Comparison of ENCODE assay signal across 23 cellular contexts in the genomic region with DNA sequence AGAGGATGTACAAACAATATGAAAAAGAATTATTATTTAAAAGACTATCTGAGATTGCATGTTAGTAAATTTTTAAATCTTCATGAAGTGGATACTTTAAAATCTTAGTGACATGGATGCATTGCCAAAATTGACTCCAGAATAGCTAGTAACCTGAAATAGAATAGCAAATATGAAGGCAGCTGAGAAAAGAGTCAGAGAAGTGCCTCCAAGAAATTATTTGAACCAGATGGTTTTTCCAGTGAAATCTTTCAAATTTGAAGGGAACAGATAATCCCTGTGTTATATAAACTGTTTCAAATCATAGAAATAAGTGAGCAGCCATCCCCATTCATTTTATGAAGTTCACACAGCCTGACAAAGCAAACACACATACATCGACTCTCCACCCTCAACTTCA. TPM values are rescaled to one million over a fixed set of nuclear protein-coding genes. Genes with fewer than 3 reads are reported as not detected.
"Had no signal": no experiment of that assay in that cellular context is flagged by ENCODE, and none has a peak within 500 bp of the region (broad histone marks: within the 10 kb centered on the region; RNA-seq: fewer than 3 reads in every experiment).

No MANE protein-coding gene starts in this region.

- H3K27ac ChIP-seq: SJSA1, SK-N-MC had no signal

- DNase-seq: IMR-90, Karpas-422, KG1, MG63, MV-4-11, NCI-H1048, NCI-H1105 treated with DMSO at 0.1 percent for 48 hours, NCI-H1417 treated with DMSO at 0.1 percent for 48 hours, NCI-H146, NCI-H1694 treated with DMSO at 0.1 percent for 48 hours, NCI-H1930, NCI-H2081, NCI-H2107, NCI-H2227 treated with DMSO at 0.1 percent for 48 hours, NCI-H524, NCI-H526 treated with DMSO at 0.1 percent for 48 hours, NCI-H748 treated with DMSO at 0.1 percent for 48 hours, Right ventricle myocardium superior, RPMI8226, SIG-M5 had no signal

- H3K9me3 ChIP-seq: MG63, SJSA1 had no signal

- ATAC-seq: HepG2 had no signal

- H3K4me1 ChIP-seq: SJSA1 had no signal

- H3K4me3 ChIP-seq: MG63, SJSA1, SK-N-MC had no signal

- H3K36me3 ChIP-seq: MG63, SJSA1 had no signal

- H3K27me3 ChIP-seq: MG63, SJSA1 had no signal

RNA-seq across cellular contexts. Expression of gene FSIP1, which starts 29.6 kb away (rescaled TPM):
- polyA plus RNA-seq: HepG2 had no signal
